ENCODE assay signal across 20 cellular contexts in genomic region chr4:17962171-17962570, GRCh38.
"Had no signal": no experiment of that assay in that cellular context is flagged by ENCODE, and none has a peak within 500 bp of the region (broad histone marks: within the 10 kb centered on the region; RNA-seq: fewer than 3 reads in every experiment).

No MANE protein-coding gene starts in this region.

- H3K4me1 Mint-ChIP-seq: activated naive CD4-positive, alpha-beta T cell treated with anti-CD3 and anti-CD28 coated beads, Interleukin-2, amount 50 U/mL, for 24 hours; immature natural killer cell; natural killer cell; stimulated activated memory B cell treated with anti-CD40 and anti-IgM and Interleukin-4, amounts not matched to agents 10 μg/mL and 1 μg/mL and 100 μg/mL, for 72 hours had no signal

- H3K27ac Mint-ChIP-seq: activated naive CD4-positive, alpha-beta T cell treated with anti-CD3 and anti-CD28 coated beads, Interleukin-2, amount 50 U/mL, for 24 hours; natural killer cell; stimulated activated memory B cell treated with anti-CD40 and anti-IgM and Interleukin-4, amounts not matched to agents 10 μg/mL and 1 μg/mL and 100 μg/mL, for 72 hours had no signal

- H3K27me3 Mint-ChIP-seq: activated naive CD4-positive, alpha-beta T cell treated with anti-CD3 and anti-CD28 coated beads, Interleukin-2, amount 50 U/mL, for 24 hours; stimulated activated memory B cell treated with anti-CD40 and anti-IgM and Interleukin-4, amounts not matched to agents 10 μg/mL and 1 μg/mL and 100 μg/mL, for 72 hours had no signal

- DNase-seq: activated CD4-positive, alpha-beta T cell treated with anti-CD3 and anti-CD28 coated beads for 1 hour; activated CD4-positive, alpha-beta T cell treated with anti-CD3 and anti-CD28 coated beads, Interleukin-2, amount 50 U/mL, for 1 hour; activated gamma-delta T cell treated with Interleukin-2 at 50 U/mL for 16 hours; activated T-cell treated with anti-CD3 and anti-CD28 coated beads, Interleukin-2, amount 50 U/mL, for 1 hour; aorta; central memory CD4-positive, alpha-beta T cell; effector memory CD4-positive, alpha-beta T cell; foreskin melanocyte; immature natural killer cell; midbrain; natural killer cell; right lobe of liver; small intestine; stimulated activated CD4-positive, alpha-beta T cell treated with anti-CD3 and anti-CD28 coated beads, Interleukin-2, amount 100 ng/mL, for 24 hours; testis; uterus; WERI-Rb-1 had no signal

- H3K27ac ChIP-seq: parathyroid adenoma, right lobe of liver, testis, uterus, WERI-Rb-1 had no signal

- H3K4me3 Mint-ChIP-seq: activated naive CD4-positive, alpha-beta T cell treated with anti-CD3 and anti-CD28 coated beads, Interleukin-2, amount 50 U/mL, for 24 hours; immature natural killer cell; natural killer cell; stimulated activated memory B cell treated with anti-CD40 and anti-IgM and Interleukin-4, amounts not matched to agents 10 μg/mL and 1 μg/mL and 100 μg/mL, for 72 hours had no signal

- H3K9me3 Mint-ChIP-seq: activated naive CD4-positive, alpha-beta T cell treated with anti-CD3 and anti-CD28 coated beads, Interleukin-2, amount 50 U/mL, for 24 hours; immature natural killer cell; natural killer cell had no signal

- ATAC-seq: natural killer cell; stimulated activated memory B cell treated with anti-CD40 and anti-IgM and Interleukin-4, amounts not matched to agents 10 μg/mL and 1 μg/mL and 100 μg/mL, for 72 hours had no signal

- H3K36me3 Mint-ChIP-seq: natural killer cell had no signal
